Comparison of ENCODE assay signal across 1 cellular context in the genomic region with DNA sequence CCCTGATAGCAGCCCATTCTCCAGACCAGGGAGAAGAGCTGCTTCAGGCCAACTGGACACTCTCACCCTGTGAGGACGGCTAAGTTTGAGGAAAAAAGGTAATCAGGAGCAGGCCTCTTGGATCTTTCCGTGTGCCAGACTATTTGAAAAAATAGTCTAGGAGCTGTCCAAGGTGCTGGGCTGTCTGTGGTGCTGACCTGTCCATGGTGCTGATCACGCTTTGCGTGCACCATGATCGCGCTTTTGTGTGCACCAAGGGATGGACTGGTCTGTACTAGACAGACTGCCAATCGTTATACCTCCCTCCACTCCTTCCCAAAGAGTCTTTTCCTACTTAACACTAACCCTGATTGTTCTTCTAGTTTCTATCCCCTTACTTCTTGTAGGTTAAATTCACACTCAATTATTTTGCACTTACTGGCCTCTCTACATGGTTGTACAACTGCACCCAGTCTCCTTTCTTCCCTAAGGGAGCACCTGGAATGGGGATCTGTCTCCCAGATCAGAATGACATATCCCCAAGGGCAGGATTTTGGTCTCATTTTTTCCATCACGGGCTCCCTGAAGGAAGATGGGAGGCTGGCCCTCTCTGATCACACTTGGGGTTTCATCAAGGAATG.
A peak's percentile ranks its signal among the peaks of the same experiment; 100 is the strongest.
TF ChIP-seq lines count a peak whose summit lies in the region.

No MANE protein-coding gene starts in this region.

TF ChIP-seq in K562, 482 proteins besides CTCF, POLR2A, EP300 and RAD21 (continued from another document and continues in another):
- TF ChIP-seq, protein P1, sequence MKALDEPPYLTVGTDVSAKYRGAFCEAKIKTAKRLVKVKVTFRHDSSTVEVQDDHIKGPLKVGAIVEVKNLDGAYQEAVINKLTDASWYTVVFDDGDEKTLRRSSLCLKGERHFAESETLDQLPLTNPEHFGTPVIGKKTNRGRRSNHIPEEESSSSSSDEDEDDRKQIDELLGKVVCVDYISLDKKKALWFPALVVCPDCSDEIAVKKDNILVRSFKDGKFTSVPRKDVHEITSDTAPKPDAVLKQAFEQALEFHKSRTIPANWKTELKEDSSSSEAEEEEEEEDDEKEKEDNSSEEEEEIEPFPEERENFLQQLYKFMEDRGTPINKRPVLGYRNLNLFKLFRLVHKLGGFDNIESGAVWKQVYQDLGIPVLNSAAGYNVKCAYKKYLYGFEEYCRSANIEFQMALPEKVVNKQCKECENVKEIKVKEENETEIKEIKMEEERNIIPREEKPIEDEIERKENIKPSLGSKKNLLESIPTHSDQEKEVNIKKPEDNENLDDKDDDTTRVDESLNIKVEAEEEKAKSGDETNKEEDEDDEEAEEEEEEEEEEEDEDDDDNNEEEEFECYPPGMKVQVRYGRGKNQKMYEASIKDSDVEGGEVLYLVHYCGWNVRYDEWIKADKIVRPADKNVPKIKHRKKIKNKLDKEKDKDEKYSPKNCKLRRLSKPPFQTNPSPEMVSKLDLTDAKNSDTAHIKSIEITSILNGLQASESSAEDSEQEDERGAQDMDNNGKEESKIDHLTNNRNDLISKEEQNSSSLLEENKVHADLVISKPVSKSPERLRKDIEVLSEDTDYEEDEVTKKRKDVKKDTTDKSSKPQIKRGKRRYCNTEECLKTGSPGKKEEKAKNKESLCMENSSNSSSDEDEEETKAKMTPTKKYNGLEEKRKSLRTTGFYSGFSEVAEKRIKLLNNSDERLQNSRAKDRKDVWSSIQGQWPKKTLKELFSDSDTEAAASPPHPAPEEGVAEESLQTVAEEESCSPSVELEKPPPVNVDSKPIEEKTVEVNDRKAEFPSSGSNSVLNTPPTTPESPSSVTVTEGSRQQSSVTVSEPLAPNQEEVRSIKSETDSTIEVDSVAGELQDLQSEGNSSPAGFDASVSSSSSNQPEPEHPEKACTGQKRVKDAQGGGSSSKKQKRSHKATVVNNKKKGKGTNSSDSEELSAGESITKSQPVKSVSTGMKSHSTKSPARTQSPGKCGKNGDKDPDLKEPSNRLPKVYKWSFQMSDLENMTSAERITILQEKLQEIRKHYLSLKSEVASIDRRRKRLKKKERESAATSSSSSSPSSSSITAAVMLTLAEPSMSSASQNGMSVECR (CRISPR knock-in tag; IDR thresholded peaks at IDR 0.05): peak; percentile 99
- TF ChIP-seq WHSC1 (IDR thresholded peaks at IDR 0.05; ENCODE audit: low read length) (no peak), ZBTB11 (CRISPR knock-in tag; IDR thresholded peaks at IDR 0.05) (peak in 1 of 3 experiments; percentile 86; a peak in 2 of 6 replicates), ZNF696 (CRISPR knock-in tag; conservative IDR thresholded peaks at IDR 0.05) (no peak), ZBTB1 (CRISPR knock-in tag; IDR thresholded peaks at IDR 0.05; ENCODE audit: borderline replicate concordance, low read depth) (peak; percentile 93), HNRNPUL1 (IDR thresholded peaks at IDR 0.05; ENCODE audit: low read length) (no peak), VEZF1 (CRISPR knock-in tag; IDR thresholded peaks at IDR 0.05) (peak; percentile 77), LEF1 (IDR thresholded peaks at IDR 0.05) (no peak), RNF219 (CRISPR knock-in tag; IDR thresholded peaks at IDR 0.05) (no peak), THRAP3 (IDR thresholded peaks at IDR 0.05; ENCODE audit: borderline replicate concordance) (no peak), PYGO2 (tag; IDR thresholded peaks at IDR 0.05) (peak; percentile 69; the same call in 1 of the 2 replicates), ATF4 (CRISPR knock-in tag; IDR thresholded peaks at IDR 0.05) (0 out of 2 replicates have a peak, but pooled peaks have one; percentile 56), ZNF174 (CRISPR knock-in tag; IDR thresholded peaks at IDR 0.05) (no peak), ZBTB40 (IDR thresholded peaks at IDR 0.05) (peak; percentile 92), ZBTB40 (CRISPR knock-in tag; IDR thresholded peaks at IDR 0.05) (peak; percentile 85), CHAMP1 (IDR thresholded peaks at IDR 0.05) (peak; percentile 98), ZNF589 (CRISPR knock-in tag; IDR thresholded peaks at IDR 0.05; ENCODE audit: low read depth) (peak; percentile 94), RBM14 (IDR thresholded peaks at IDR 0.05; ENCODE audit: borderline replicate concordance, insufficient read depth, low read depth, low read length) (no peak), MTA3 (IDR thresholded peaks at IDR 0.05; ENCODE audit: borderline replicate concordance) (no peak), MEIS2 (IDR thresholded peaks at IDR 0.05; ENCODE audit: partially characterized antibody) (peak; percentile 18), NELFE (IDR thresholded peaks at IDR 0.05; ENCODE audit: insufficient read depth, insufficient read length) (no peak)
- TF ChIP-seq, protein P2, sequence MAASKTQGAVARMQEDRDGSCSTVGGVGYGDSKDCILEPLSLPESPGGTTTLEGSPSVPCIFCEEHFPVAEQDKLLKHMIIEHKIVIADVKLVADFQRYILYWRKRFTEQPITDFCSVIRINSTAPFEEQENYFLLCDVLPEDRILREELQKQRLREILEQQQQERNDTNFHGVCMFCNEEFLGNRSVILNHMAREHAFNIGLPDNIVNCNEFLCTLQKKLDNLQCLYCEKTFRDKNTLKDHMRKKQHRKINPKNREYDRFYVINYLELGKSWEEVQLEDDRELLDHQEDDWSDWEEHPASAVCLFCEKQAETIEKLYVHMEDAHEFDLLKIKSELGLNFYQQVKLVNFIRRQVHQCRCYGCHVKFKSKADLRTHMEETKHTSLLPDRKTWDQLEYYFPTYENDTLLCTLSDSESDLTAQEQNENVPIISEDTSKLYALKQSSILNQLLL (CRISPR knock-in tag; IDR thresholded peaks at IDR 0.05; ENCODE audit: borderline replicate concordance): no peak
